Comparison of ENCODE assay signal across 10 cellular contexts in genomic region chr11:128343134-128343514, GRCh38.
DNase-seq lines count a peak whose midpoint lies in the region; ATAC-seq lines count a peak whose summit lies in the region.
"Had no signal": no experiment of that assay in that cellular context is flagged by ENCODE, and none has a peak within 500 bp of the region (broad histone marks: within the 10 kb centered on the region; RNA-seq: fewer than 3 reads in every experiment).

No MANE protein-coding gene starts in this region.

- H3K27ac Mint-ChIP-seq in T-helper 1 cell treated with Interleukin-12 subunit alpha and Interleukin-12 subunit beta and Interleukin-4 antibody, amounts not matched to agents 30 μg/mL and 1 μg/mL, for 36 hours = peak overlapping the region; percentile 92
- H3K27ac Mint-ChIP-seq in activated naive CD8-positive, alpha-beta T cell treated with anti-CD3 and anti-CD28 coated beads, Interleukin-2, amount 10 ng/mL, durations not matched to agents 7 days and 5 days = peak overlapping the region; percentile 97

- peaks cover 3% of the 10 kb centered on the region for H3K9me3 Mint-ChIP-seq in T-helper 1 cell treated with Interleukin-12 subunit alpha and Interleukin-12 subunit beta and Interleukin-4 antibody, amounts not matched to agents 30 μg/mL and 1 μg/mL, for 36 hours
- no peaks in the 10 kb centered on the region for H3K9me3 Mint-ChIP-seq in activated naive CD8-positive, alpha-beta T cell treated with anti-CD3 and anti-CD28 coated beads, Interleukin-2, amount 10 ng/mL, durations not matched to agents 7 days and 5 days

- H3K36me3 ChIP-seq in skeletal muscle tissue (ENCODE audit: control insufficient read depth in 3 of 3, insufficient read depth in 3 of 3, low read length in 3 of 3) = no peaks in the 10 kb centered on the region

- H3K9ac ChIP-seq in skeletal muscle tissue (ENCODE audit: low read depth in 1 of 3, low read length in 3 of 3) = no peak overlapping the region

- no peak for DNase-seq in T-helper 1 cell
- DNase-seq in activated naive CD8-positive, alpha-beta T cell treated with anti-CD3 and anti-CD28 coated beads, Interleukin-2, amount 10 ng/mL, durations not matched to agents 7 days and 5 days = no peak
- DNase-seq in activated CD4-positive, CD25-positive, alpha-beta regulatory T cell treated with anti-CD3 and anti-CD28 coated beads, Interleukin-2, amount 50 U/mL, for 72 hours = no peak
- DNase-seq in NCI-H526 treated with DMSO at 0.1 percent for 48 hours (lab: John Stamatoyannopoulos, UW) = no peak

- POLR2A ChIA-PET in activated naive CD8-positive, alpha-beta T cell treated with anti-CD3 and anti-CD28 coated beads, Interleukin-2, amount 10 ng/mL, durations not matched to agents 7 days and 5 days (lab: Charles Lee) = interaction anchor here (1.0 to 2.5 kb wide), 5 partner anchors 16 to 177 kb away, joined by 3 to 18 read pairs (median 7); no protein-coding TSS in a partner anchor

- peaks cover 6 to 11% (median 9%) of the 10 kb centered on the region in 3 donors for H3K4me1 ChIP-seq in skeletal muscle tissue (ENCODE audit: control insufficient read depth in 3 of 3, insufficient read depth in 3 of 3, low read length in 3 of 3)

- peaks cover 69% of the 10 kb centered on the region for H3K4me1 Mint-ChIP-seq in T-helper 1 cell treated with Interleukin-12 subunit alpha and Interleukin-12 subunit beta and Interleukin-4 antibody, amounts not matched to agents 30 μg/mL and 1 μg/mL, for 36 hours (ENCODE audit: low read depth)
- peaks cover 45% of the 10 kb centered on the region for H3K4me1 Mint-ChIP-seq in activated naive CD8-positive, alpha-beta T cell treated with anti-CD3 and anti-CD28 coated beads, Interleukin-2, amount 10 ng/mL, durations not matched to agents 7 days and 5 days

- H3K36me3 Mint-ChIP-seq in T-helper 1 cell treated with Interleukin-12 subunit alpha and Interleukin-12 subunit beta and Interleukin-4 antibody, amounts not matched to agents 30 μg/mL and 1 μg/mL, for 36 hours (ENCODE audit: low read depth) = peaks cover 18% of the 10 kb centered on the region
- H3K36me3 Mint-ChIP-seq in activated naive CD8-positive, alpha-beta T cell treated with anti-CD3 and anti-CD28 coated beads, Interleukin-2, amount 10 ng/mL, durations not matched to agents 7 days and 5 days = peaks cover 5% of the 10 kb centered on the region

- H3K27me3 ChIP-seq in skeletal muscle tissue (ENCODE audit: control insufficient read depth in 3 of 3, insufficient read depth in 3 of 3, low read length in 3 of 3) = no peaks in the 10 kb centered on the region

- ATAC-seq in HG02943 (IDR thresholded peaks at IDR 0.05; ENCODE audit: low read depth, unreplicated experiment) = peak; percentile 35
- ATAC-seq in activated naive CD8-positive, alpha-beta T cell treated with anti-CD3 and anti-CD28 coated beads, Interleukin-2, amount 10 ng/mL, durations not matched to agents 7 days and 5 days (ENCODE audit: low read depth) = no peak
- ATAC-seq in activated CD4-positive, CD25-positive, alpha-beta regulatory T cell treated with anti-CD3 and anti-CD28 coated beads, Interleukin-2, amount 50 U/mL, for 24 hours = no peak

- no peak overlapping the region for H3K4me3 ChIP-seq in skeletal muscle tissue (ENCODE audit: low read length in 3 of 3)

- no peaks in the 10 kb centered on the region for H3K27me3 Mint-ChIP-seq in T-helper 1 cell treated with Interleukin-12 subunit alpha and Interleukin-12 subunit beta and Interleukin-4 antibody, amounts not matched to agents 30 μg/mL and 1 μg/mL, for 36 hours (ENCODE audit: low read depth)
- no peaks in the 10 kb centered on the region for H3K27me3 Mint-ChIP-seq in activated naive CD8-positive, alpha-beta T cell treated with anti-CD3 and anti-CD28 coated beads, Interleukin-2, amount 10 ng/mL, durations not matched to agents 7 days and 5 days

- H3K27ac ChIP-seq in skeletal muscle tissue (ENCODE audit: low read depth, low read length) = peak overlapping the region; percentile 54
- H3K27ac ChIP-seq: 22Rv1, HL-60 had no signal

- peak overlapping the region; percentile 74 for H3K4me3 Mint-ChIP-seq in T-helper 1 cell treated with Interleukin-12 subunit alpha and Interleukin-12 subunit beta and Interleukin-4 antibody, amounts not matched to agents 30 μg/mL and 1 μg/mL, for 36 hours
- H3K4me3 Mint-ChIP-seq in activated naive CD8-positive, alpha-beta T cell treated with anti-CD3 and anti-CD28 coated beads, Interleukin-2, amount 10 ng/mL, durations not matched to agents 7 days and 5 days = peak overlapping the region; percentile 87

- H3K9me3 ChIP-seq in skeletal muscle tissue (ENCODE audit: control insufficient read depth in 3 of 3, low read length in 3 of 3) = no peaks in the 10 kb centered on the region
